Comparison of ENCODE assay signal across 1 cellular context in the genomic region with DNA sequence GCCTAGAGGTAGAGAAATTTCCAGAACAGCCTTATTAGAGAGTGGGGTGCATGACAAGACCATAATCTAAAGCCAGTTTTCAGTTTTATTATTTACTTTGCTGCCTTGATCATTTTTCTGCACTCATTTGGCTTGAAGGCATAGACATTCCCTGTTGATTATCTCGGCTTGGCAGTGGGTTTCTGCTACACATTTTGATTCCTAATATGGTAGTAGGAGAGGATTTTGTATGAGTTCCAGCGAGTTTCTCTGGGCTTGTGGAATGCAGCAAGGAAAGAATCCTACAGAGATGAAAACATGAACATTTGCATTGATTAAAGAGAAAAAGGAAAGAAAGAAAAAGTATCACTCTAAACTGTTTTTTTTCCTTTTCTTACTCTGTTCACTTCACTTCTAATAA.
TF ChIP-seq lines count a peak whose summit lies in the region.

No MANE protein-coding gene starts in this region.

TF ChIP-seq in H1, 55 proteins besides CTCF, POLR2A, EP300 and RAD21 (continued from another document):
- TF ChIP-seq, protein P1, sequence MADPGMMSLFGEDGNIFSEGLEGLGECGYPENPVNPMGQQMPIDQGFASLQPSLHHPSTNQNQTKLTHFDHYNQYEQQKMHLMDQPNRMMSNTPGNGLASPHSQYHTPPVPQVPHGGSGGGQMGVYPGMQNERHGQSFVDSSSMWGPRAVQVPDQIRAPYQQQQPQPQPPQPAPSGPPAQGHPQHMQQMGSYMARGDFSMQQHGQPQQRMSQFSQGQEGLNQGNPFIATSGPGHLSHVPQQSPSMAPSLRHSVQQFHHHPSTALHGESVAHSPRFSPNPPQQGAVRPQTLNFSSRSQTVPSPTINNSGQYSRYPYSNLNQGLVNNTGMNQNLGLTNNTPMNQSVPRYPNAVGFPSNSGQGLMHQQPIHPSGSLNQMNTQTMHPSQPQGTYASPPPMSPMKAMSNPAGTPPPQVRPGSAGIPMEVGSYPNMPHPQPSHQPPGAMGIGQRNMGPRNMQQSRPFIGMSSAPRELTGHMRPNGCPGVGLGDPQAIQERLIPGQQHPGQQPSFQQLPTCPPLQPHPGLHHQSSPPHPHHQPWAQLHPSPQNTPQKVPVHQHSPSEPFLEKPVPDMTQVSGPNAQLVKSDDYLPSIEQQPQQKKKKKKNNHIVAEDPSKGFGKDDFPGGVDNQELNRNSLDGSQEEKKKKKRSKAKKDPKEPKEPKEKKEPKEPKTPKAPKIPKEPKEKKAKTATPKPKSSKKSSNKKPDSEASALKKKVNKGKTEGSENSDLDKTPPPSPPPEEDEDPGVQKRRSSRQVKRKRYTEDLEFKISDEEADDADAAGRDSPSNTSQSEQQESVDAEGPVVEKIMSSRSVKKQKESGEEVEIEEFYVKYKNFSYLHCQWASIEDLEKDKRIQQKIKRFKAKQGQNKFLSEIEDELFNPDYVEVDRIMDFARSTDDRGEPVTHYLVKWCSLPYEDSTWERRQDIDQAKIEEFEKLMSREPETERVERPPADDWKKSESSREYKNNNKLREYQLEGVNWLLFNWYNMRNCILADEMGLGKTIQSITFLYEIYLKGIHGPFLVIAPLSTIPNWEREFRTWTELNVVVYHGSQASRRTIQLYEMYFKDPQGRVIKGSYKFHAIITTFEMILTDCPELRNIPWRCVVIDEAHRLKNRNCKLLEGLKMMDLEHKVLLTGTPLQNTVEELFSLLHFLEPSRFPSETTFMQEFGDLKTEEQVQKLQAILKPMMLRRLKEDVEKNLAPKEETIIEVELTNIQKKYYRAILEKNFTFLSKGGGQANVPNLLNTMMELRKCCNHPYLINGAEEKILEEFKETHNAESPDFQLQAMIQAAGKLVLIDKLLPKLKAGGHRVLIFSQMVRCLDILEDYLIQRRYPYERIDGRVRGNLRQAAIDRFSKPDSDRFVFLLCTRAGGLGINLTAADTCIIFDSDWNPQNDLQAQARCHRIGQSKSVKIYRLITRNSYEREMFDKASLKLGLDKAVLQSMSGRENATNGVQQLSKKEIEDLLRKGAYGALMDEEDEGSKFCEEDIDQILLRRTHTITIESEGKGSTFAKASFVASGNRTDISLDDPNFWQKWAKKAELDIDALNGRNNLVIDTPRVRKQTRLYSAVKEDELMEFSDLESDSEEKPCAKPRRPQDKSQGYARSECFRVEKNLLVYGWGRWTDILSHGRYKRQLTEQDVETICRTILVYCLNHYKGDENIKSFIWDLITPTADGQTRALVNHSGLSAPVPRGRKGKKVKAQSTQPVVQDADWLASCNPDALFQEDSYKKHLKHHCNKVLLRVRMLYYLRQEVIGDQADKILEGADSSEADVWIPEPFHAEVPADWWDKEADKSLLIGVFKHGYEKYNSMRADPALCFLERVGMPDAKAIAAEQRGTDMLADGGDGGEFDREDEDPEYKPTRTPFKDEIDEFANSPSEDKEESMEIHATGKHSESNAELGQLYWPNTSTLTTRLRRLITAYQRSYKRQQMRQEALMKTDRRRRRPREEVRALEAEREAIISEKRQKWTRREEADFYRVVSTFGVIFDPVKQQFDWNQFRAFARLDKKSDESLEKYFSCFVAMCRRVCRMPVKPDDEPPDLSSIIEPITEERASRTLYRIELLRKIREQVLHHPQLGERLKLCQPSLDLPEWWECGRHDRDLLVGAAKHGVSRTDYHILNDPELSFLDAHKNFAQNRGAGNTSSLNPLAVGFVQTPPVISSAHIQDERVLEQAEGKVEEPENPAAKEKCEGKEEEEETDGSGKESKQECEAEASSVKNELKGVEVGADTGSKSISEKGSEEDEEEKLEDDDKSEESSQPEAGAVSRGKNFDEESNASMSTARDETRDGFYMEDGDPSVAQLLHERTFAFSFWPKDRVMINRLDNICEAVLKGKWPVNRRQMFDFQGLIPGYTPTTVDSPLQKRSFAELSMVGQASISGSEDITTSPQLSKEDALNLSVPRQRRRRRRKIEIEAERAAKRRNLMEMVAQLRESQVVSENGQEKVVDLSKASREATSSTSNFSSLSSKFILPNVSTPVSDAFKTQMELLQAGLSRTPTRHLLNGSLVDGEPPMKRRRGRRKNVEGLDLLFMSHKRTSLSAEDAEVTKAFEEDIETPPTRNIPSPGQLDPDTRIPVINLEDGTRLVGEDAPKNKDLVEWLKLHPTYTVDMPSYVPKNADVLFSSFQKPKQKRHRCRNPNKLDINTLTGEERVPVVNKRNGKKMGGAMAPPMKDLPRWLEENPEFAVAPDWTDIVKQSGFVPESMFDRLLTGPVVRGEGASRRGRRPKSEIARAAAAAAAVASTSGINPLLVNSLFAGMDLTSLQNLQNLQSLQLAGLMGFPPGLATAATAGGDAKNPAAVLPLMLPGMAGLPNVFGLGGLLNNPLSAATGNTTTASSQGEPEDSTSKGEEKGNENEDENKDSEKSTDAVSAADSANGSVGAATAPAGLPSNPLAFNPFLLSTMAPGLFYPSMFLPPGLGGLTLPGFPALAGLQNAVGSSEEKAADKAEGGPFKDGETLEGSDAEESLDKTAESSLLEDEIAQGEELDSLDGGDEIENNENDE (IDR thresholded peaks at IDR 0.05; ENCODE audit: insufficient replicate concordance, low read length): peak; percentile 37
- TF ChIP-seq SP4 (IDR thresholded peaks at IDR 0.05; ENCODE audit: low read length): no peak
- TF ChIP-seq CHD1 (IDR thresholded peaks at IDR 0.05; ENCODE audit: low read depth, low read length): no peak
- no peak for TF ChIP-seq KDM4A (IDR thresholded peaks at IDR 0.05; ENCODE audit: low read depth, low read length, severe bottlenecking)
- no peak for TF ChIP-seq PHF8 (conservative IDR thresholded peaks at IDR 0.05; ENCODE audit: low read depth, low read length)
- no peak for TF ChIP-seq JUND (IDR thresholded peaks at IDR 0.05; ENCODE audit: low read length)
- peak; percentile 92 for TF ChIP-seq SRF (IDR thresholded peaks at IDR 0.05; ENCODE audit: low read depth, low read length)
- TF ChIP-seq CBX5 (IDR thresholded peaks at IDR 0.05; ENCODE audit: low read depth, low read length): no peak
- TF ChIP-seq SIRT6 (IDR thresholded peaks at IDR 0.05; ENCODE audit: low read length): no peak
